8 cellular contexts compared by ENCODE assay signal in genomic region chr7:113118074-113118959, GRCh38. TPM values are rescaled to one million over a fixed set of nuclear protein-coding genes. Genes with fewer than 3 reads are reported as not detected.
DNase-seq lines count a peak whose midpoint lies in the region; ATAC-seq and TF ChIP-seq lines count a peak whose summit lies in the region.

A gene with protein sequence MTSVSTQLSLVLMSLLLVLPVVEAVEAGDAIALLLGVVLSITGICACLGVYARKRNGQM (minus strand): TSS chr7:113118554. CDS start chr7:113117578, 976 bp downstream.

- ATAC-seq in HG02610 (IDR thresholded peaks at IDR 0.05; ENCODE audit: unreplicated experiment), result peak; percentile 99

- H3K27ac ChIP-seq in ovary (no peak within 1 kb of the TSS), thyroid gland (peak within 1 kb of the TSS in 2 of 3 donors; percentile 15 to 35)

- H3K36me3 Mint-ChIP-seq in activated naive CD8-positive, alpha-beta T cell, result peaks cover 10% of the 10 kb centered on the region

- H3K36me3 ChIP-seq in ovary (no peaks in the 10 kb centered on the region), thyroid gland (no peaks in the 10 kb centered on the region)

- H3K4me1 ChIP-seq in ovary (ENCODE audit: insufficient read depth) (no peaks in the 10 kb centered on the region), thyroid gland (peaks cover 0 to 5% of the 10 kb centered on the region in 2 donors)

- H3K4me1 Mint-ChIP-seq in activated naive CD8-positive, alpha-beta T cell (ENCODE audit: low read depth), result peaks cover 15% of the 10 kb centered on the region

- no peak for TF ChIP-seq CTCF in ovary (IDR thresholded peaks at IDR 0.05)
- no peak for TF ChIP-seq CTCF in thyroid gland (IDR thresholded peaks at IDR 0.05)

- H3K9me3 Mint-ChIP-seq in activated naive CD8-positive, alpha-beta T cell (ENCODE audit: low read depth), result no peaks in the 10 kb centered on the region

- H3K27me3 ChIP-seq in ovary (no peaks in the 10 kb centered on the region), thyroid gland (no peaks in the 10 kb centered on the region)

- H3K4me3 Mint-ChIP-seq in activated naive CD8-positive, alpha-beta T cell, result peak within 1 kb of the TSS; percentile 96

- TF ChIP-seq POLR2A in ovary (IDR thresholded peaks at IDR 0.05) (peak; percentile 76), thyroid gland (IDR thresholded peaks at IDR 0.05) (peak in 1 of 2 donors; percentile 78)

- H3K27ac Mint-ChIP-seq in activated naive CD8-positive, alpha-beta T cell, result peak within 1 kb of the TSS; percentile 96

- 0% methylated on average over 35 of the region's 35 CpGs for WGBS in ovary, 3 donors
- 1% methylated on average over 35 of the region's 35 CpGs for WGBS in thyroid gland, 2 donors

- DNase-seq in NCI-H1105 (lab: John Stamatoyannopoulos, UW), result peak; percentile 91
- DNase-seq in SKM-1 treated with dmso at 0.1 percent for 144 hours (lab: John Stamatoyannopoulos, UW; ENCODE audit: unreplicated experiment), result peak; percentile 87
- peak; percentile 87 to 98 (median 95) for DNase-seq in head of caudate nucleus
- DNase-seq in ovary, result peak; percentile 83 to 89 (median 86)
- DNase-seq in thyroid gland, result peak; percentile 94 to 95

- TF ChIP-seq EP300 in ovary (IDR thresholded peaks at IDR 0.05), result no peak

- peak within 1 kb of the TSS; percentile 93 for H3K4me3 ChIP-seq in GM08714 (ENCODE audit: low read length)
- H3K4me3 ChIP-seq in ovary, result peak within 1 kb of the TSS; percentile 48
- H3K4me3 ChIP-seq in thyroid gland (replicated peaks in 1 of 3), result peak within 1 kb of the TSS in 2 of 3 donors; percentile 36 to 45

- no peaks in the 10 kb centered on the region for H3K9me3 ChIP-seq in ovary
- no peaks in the 10 kb centered on the region for H3K9me3 ChIP-seq in thyroid gland

- intact Hi-C loops in head of caudate nucleus (cut with DNase I) (no loop called here), ovary (cut with DNase I) (no loop called here), thyroid gland (cut with DNase I) (no loop called here)

- no peaks in the 10 kb centered on the region for H3K27me3 Mint-ChIP-seq in activated naive CD8-positive, alpha-beta T cell

RNA-seq across cellular contexts. Expression of the gene that starts here (rescaled TPM):
- total RNA-seq in ovary (10 to 100 TPM; 19.1 to 30.8 (median 26.3) TPM), thyroid gland (10 to 100 TPM; 56.3 to 80.9 (median 70.5) TPM)
- polyA plus RNA-seq in ovary, result 10 to 100 TPM; 32.8 to 47.7 TPM

Comparison
In these comparisons a context has a peak if more than half of its experiments do, and no peak if none do; other contexts are left out.
1. H3K4me3 ChIP-seq: peak in every context shown above with its lines; median percentile 93 in GM08714; 48 in ovary; 40 in thyroid gland.
2. H3K27ac ChIP-seq: peak in thyroid gland (2 of 3); none in ovary (0 of 2).
3. Peak in every context shown above with its lines, with median percentiles within 50 percentile points of each other: DNase-seq.